In genomic region chr9:136676297-136676794, GRCh38 we compare ENCODE assay signal across 23 cellular contexts. TPM values are rescaled to one million over a fixed set of nuclear protein-coding genes. Genes with fewer than 3 reads are reported as not detected.
DNase-seq lines count a peak whose midpoint lies in the region; ATAC-seq and TF ChIP-seq lines count a peak whose summit lies in the region.
"Had no signal": no experiment of that assay in that cellular context is flagged by ENCODE, and none has a peak within 500 bp of the region (broad histone marks: within the 10 kb centered on the region; RNA-seq: fewer than 3 reads in every experiment).

No MANE protein-coding gene starts in this region.

- H3K9me2 ChIP-seq in OCI-LY7 (ENCODE audit: insufficient read depth, low read length), result no peaks in the 10 kb centered on the region

- no peak overlapping the region for H4K8ac ChIP-seq in trophoblast cell (ENCODE audit: low read depth, low read length)

- peak overlapping the region; percentile 84 for H3K27ac Mint-ChIP-seq in endothelial cell (ENCODE audit: unreplicated experiment)
- H3K27ac Mint-ChIP-seq: CD4-positive, alpha-beta memory T cell; HFFc6 had no signal

- no peak overlapping the region for H2BK12ac ChIP-seq in trophoblast cell (ENCODE audit: low read length)

- no peak overlapping the region for H3K27ac ChIP-seq in HEK293 (ENCODE audit: extremely low read depth, low read depth, low read length)
- H3K27ac ChIP-seq in RWPE1, result peak overlapping the region; percentile 6; the same call in 1 of the 2 replicates
- H3K27ac ChIP-seq in trophoblast cell (ENCODE audit: low read depth, low read length), result no peak overlapping the region
- H3K27ac ChIP-seq in OCI-LY7 (ENCODE audit: low read depth, low read length, poor library complexity, severe bottlenecking), result no peak overlapping the region
- H3K27ac ChIP-seq: SJCRH30 had no signal

- H2AK5ac ChIP-seq in trophoblast cell (ENCODE audit: low read length), result peak overlapping the region; percentile 10

- no peak overlapping the region for H4K12ac ChIP-seq in trophoblast cell (ENCODE audit: low read depth, low read length)

- H3K79me2 ChIP-seq in trophoblast cell (ENCODE audit: control insufficient read depth, insufficient read depth, low read length, poor library complexity) (no peaks in the 10 kb centered on the region), OCI-LY7 (ENCODE audit: insufficient read depth, low read depth, low read length) (no peaks in the 10 kb centered on the region)

- no peak overlapping the region for H3K18ac ChIP-seq in trophoblast cell (ENCODE audit: low read length)

- H3K4me1 ChIP-seq in HEK293 (ENCODE audit: control insufficient read depth, insufficient read depth, low read length), result no peaks in the 10 kb centered on the region
- H3K4me1 ChIP-seq in trophoblast cell (ENCODE audit: control insufficient read depth in 1 of 2, insufficient read depth in 2 of 2, low read length in 2 of 2), result no peaks in the 10 kb centered on the region
- no peaks in the 10 kb centered on the region for H3K4me1 ChIP-seq in OCI-LY7 (ENCODE audit: insufficient read depth, low read length, poor library complexity, severe bottlenecking)
- H3K4me1 ChIP-seq: SJCRH30 had no signal

- no TSS peak for BruUV-seq in OCI-LY7 (replicated peaks; lab: Mats Ljungman, UMichigan)

- H3K79me1 ChIP-seq in trophoblast cell (ENCODE audit: low read length), result no peaks in the 10 kb centered on the region

- no peak overlapping the region for H3K4me3 ChIP-seq in HEK293 (ENCODE audit: low read depth, low read length)
- peak overlapping the region; percentile 54 for H3K4me3 ChIP-seq in trophoblast cell (ENCODE audit: low read depth, low read length)
- no peak overlapping the region for H3K4me3 ChIP-seq in OCI-LY7 (ENCODE audit: low read depth, low read length, poor library complexity, severe bottlenecking)
- H3K4me3 ChIP-seq: A549, MG63, SJCRH30 had no signal

- no CpG with 5 or more reads among the region's 13 CpGs for WGBS in trophoblast cell (ENCODE audit: extremely low coverage, insufficient coverage, insufficient read length)

- H3K23ac ChIP-seq in trophoblast cell (ENCODE audit: low read length), result no peak overlapping the region

- peaks cover 85% of the 10 kb centered on the region for H3K27me3 Mint-ChIP-seq in endothelial cell (ENCODE audit: unreplicated experiment)
- H3K27me3 Mint-ChIP-seq: CD4-positive, alpha-beta memory T cell had no signal

- H2BK120ac ChIP-seq in trophoblast cell (ENCODE audit: insufficient read depth, low read length, poor library complexity), result no peak overlapping the region

- H3K4me2 ChIP-seq in trophoblast cell (ENCODE audit: low read length) (no peak overlapping the region), OCI-LY7 (ENCODE audit: low read length) (no peak overlapping the region)

- H4K20me1 ChIP-seq in OCI-LY7 (ENCODE audit: insufficient read depth, low read length), result no peaks in the 10 kb centered on the region; the same call in 1 of the 2 replicates

- H3K36me3 Mint-ChIP-seq in endothelial cell (ENCODE audit: low read depth, unreplicated experiment), result peaks cover 35% of the 10 kb centered on the region

- H3K36me3 ChIP-seq in HEK293 (ENCODE audit: control insufficient read depth in 2 of 2, insufficient read depth in 1 of 2, low read length in 2 of 2), result peaks cover 0 to 26% of the 10 kb centered on the region in 2 experiments; a peak in 1 of 3 replicates
- peaks cover 2 to 6% of the 10 kb centered on the region in 2 experiments for H3K36me3 ChIP-seq in trophoblast cell (ENCODE audit: control insufficient read depth in 1 of 2, insufficient read depth in 2 of 2, low read length in 2 of 2)
- H3K36me3 ChIP-seq in OCI-LY7 (ENCODE audit: insufficient read depth, low read length), result no peaks in the 10 kb centered on the region
- H3K36me3 ChIP-seq: SJCRH30 had no signal

- peaks cover 31% of the 10 kb centered on the region for H3K4me1 Mint-ChIP-seq in endothelial cell (ENCODE audit: unreplicated experiment)

- CTCF ChIA-PET in HEK293 (lab: Yijun Ruan, JAX), result interaction anchor here (1.5 to 2.3 kb wide), 2 partner anchors 10 to 45 kb away, joined by 4 to 10 read pairs; partner anchors contain the start of gene AGPAT2
- CTCF ChIA-PET in RWPE1 (lab: Yijun Ruan, JAX), result interaction anchor here (0.9 to 3.1 kb wide), 7 partner anchors 11 to 51 kb away, joined by 3 to 14 read pairs (median 3); no protein-coding TSS in a partner anchor
- CTCF ChIA-PET in OCI-LY7 (lab: Charles Lee; ENCODE audit: unreplicated experiment), result interaction anchor here (0.6 kb wide), 2 partner anchors 58 to 629 kb away, joined by 3 read pairs; no protein-coding TSS in a partner anchor

- H3K4ac ChIP-seq in trophoblast cell (ENCODE audit: low read depth, low read length), result no peak overlapping the region

- H4K91ac ChIP-seq in trophoblast cell (ENCODE audit: low read depth, low read length), result no peak overlapping the region

- DNase-seq in RWPE1 (ENCODE audit: low spot score) (no peak), endothelial cell (ENCODE audit: low spot score) (no peak), trophoblast cell (no peak), OCI-LY7 (ENCODE audit: low spot score) (no peak), NCI-H187 treated with DMSO at 0.1 percent for 48 hours (lab: John Stamatoyannopoulos, UW) (no peak)
- DNase-seq: C1 segment of cervical spinal cord; CD4-positive, alpha-beta memory T cell; COR-L47; DMS79; EL; GDM1; H9; HFFc6; KG1; MG63; NCI-H2029 treated with DMSO at 0.1 percent for 48 hours; NCI-H446 treated with DMSO at 0.1 percent for 48 hours; NCI-H526 treated with DMSO at 0.1 percent for 48 hours; SJCRH30 had no signal

- no peak for ATAC-seq in GM21360 (IDR thresholded peaks at IDR 0.05; ENCODE audit: unreplicated experiment)
- ATAC-seq: SK-N-SH treated with all-trans-retinoic acid at 6 μM for 48 hours had no signal

- H2AFZ ChIP-seq in trophoblast cell (ENCODE audit: insufficient read depth, low read length, poor library complexity) (no peak overlapping the region), OCI-LY7 (ENCODE audit: low read length) (no peak overlapping the region)

- H3K9me3 ChIP-seq in HEK293 (ENCODE audit: control insufficient read depth, insufficient read depth, low read depth, low read length), result no peaks in the 10 kb centered on the region
- no peaks in the 10 kb centered on the region for H3K9me3 ChIP-seq in trophoblast cell (ENCODE audit: insufficient read depth, low read depth, low read length)
- no peaks in the 10 kb centered on the region for H3K9me3 ChIP-seq in OCI-LY7 (ENCODE audit: low read length)
- H3K9me3 ChIP-seq: A549, MG63, SJCRH30 had no signal

- TF ChIP-seq CTCF in HEK293 (tag by site-specific recombination; IDR thresholded peaks at IDR 0.05) (no peak), RWPE1 (conservative IDR thresholded peaks at IDR 0.05; ENCODE audit: low read depth) (no peak), endothelial cell (IDR thresholded peaks at IDR 0.05; ENCODE audit: unreplicated experiment) (no peak), OCI-LY7 (conservative IDR thresholded peaks at IDR 0.05; ENCODE audit: low read length) (no peak)

- peak overlapping the region; percentile 31 for H3K4me3 Mint-ChIP-seq in endothelial cell (ENCODE audit: unreplicated experiment)
- H3K4me3 Mint-ChIP-seq: CD4-positive, alpha-beta memory T cell; H9; HFFc6 had no signal

- H3K9ac ChIP-seq in trophoblast cell (ENCODE audit: low read length), result no peak overlapping the region

- POLR2A ChIA-PET in HEK293 (lab: Yijun Ruan, JAX) (interaction anchor here (1.4 to 5.1 kb wide), 3 partner anchors 11 to 51 kb away, joined by 4 to 19 read pairs (median 10); partner anchors contain the start of gene AGPAT2), RWPE1 (lab: Yijun Ruan, JAX; ENCODE audit: low non-redundant PET) (no interaction called here), OCI-LY7 (lab: Charles Lee) (interaction anchor here (0.5 to 0.6 kb wide), 2 partner anchors 22 to 40 kb away, joined by 3 to 9 read pairs; no protein-coding TSS in a partner anchor)

- H3K9me3 Mint-ChIP-seq in endothelial cell (ENCODE audit: unreplicated experiment), result peaks cover 4% of the 10 kb centered on the region
- H3K9me3 Mint-ChIP-seq: CD4-positive, alpha-beta memory T cell; H9; HFFc6 had no signal

- H2BK5ac ChIP-seq in trophoblast cell (ENCODE audit: low read depth, low read length, poor library complexity), result no peak overlapping the region

- intact Hi-C loops in OCI-LY7 (cut with micrococcal nuclease; ENCODE audit: unreplicated experiment), result no loop called here

- no peaks in the 10 kb centered on the region for H3K27me3 ChIP-seq in trophoblast cell (ENCODE audit: insufficient read depth, low read length)
- H3K27me3 ChIP-seq: MG63, SJCRH30 had no signal

- H3K14ac ChIP-seq in trophoblast cell (ENCODE audit: low read length), result no peak overlapping the region

TF ChIP-seq in HEK293, 187 proteins besides CTCF, POLR2A, EP300 and RAD21 (continues in another document):
- 0 out of 2 replicates have a peak, but pooled peaks have one; percentile 11 for TF ChIP-seq KLF8 (tag by site-specific recombination; IDR thresholded peaks at IDR 0.05)
- no peak for TF ChIP-seq PRDM6 (tag by site-specific recombination; IDR thresholded peaks at IDR 0.05)

RNA-seq across cellular contexts. Expression of gene AGPAT2, which starts 10.9 kb away (rescaled TPM):
- total RNA-seq in endothelial cell (ENCODE audit: unreplicated experiment), result 38.9 TPM
- polyA plus RNA-seq in trophoblast cell (2013), result 16.6 and 17.1 TPM in 2 replicates
- total RNA-seq in OCI-LY7 (2014; rRNA removed; shearing (Covaris generic)), result 20.8 and 29.6 TPM in 2 replicates
- total RNA-seq in OCI-LY7 (2022), result 15.2 and 18.3 TPM in 2 replicates

RNA-seq across cellular contexts. Expression of gene EGFL7, which starts 13.6 kb away (rescaled TPM):
- total RNA-seq in endothelial cell (ENCODE audit: unreplicated experiment) (945 TPM), OCI-LY7 (2022) (not detected in 2 replicates)
- 29.6 and 29.9 TPM in 2 replicates for polyA plus RNA-seq in trophoblast cell (2013)
- not detected in 2 replicates for total RNA-seq in OCI-LY7 (2014; rRNA removed; shearing (Covaris generic))
- total RNA-seq: CD4-positive, alpha-beta memory T cell had no signal

RNA-seq across cellular contexts. Expression of gene DIPK1B, which starts 36.0 kb away (rescaled TPM):
- total RNA-seq in endothelial cell (ENCODE audit: unreplicated experiment), result 293 TPM
- polyA plus RNA-seq in trophoblast cell (2013), result 29.3 and 30.2 TPM in 2 replicates
- total RNA-seq in OCI-LY7 (2014; rRNA removed; shearing (Covaris generic)), result 13.3 and 13.9 TPM in 2 replicates
- total RNA-seq in OCI-LY7 (2022), result 0.30 and 0.74 TPM in 2 replicates
- total RNA-seq: CD4-positive, alpha-beta memory T cell; HFFc6 had no signal
- polyA plus RNA-seq: CD4-positive, alpha-beta memory T cell had no signal

Comparison
In these comparisons a context has a peak if more than half of its experiments do, and no peak if none do; other contexts are left out.
1. RNA of gene EGFL7, which starts 13.6 kb away (total RNA-seq): 945 TPM in endothelial cell (single experiment); not detected in OCI-LY7; every median in the first group is over 100 times any median in the second.
2. RNA of gene DIPK1B, which starts 36.0 kb away (total RNA-seq): 293 TPM in endothelial cell (single experiment); 0.30 to 13.9 TPM in OCI-LY7; every median in the first group is over 10 times any median in the second.